In the genomic region with DNA sequence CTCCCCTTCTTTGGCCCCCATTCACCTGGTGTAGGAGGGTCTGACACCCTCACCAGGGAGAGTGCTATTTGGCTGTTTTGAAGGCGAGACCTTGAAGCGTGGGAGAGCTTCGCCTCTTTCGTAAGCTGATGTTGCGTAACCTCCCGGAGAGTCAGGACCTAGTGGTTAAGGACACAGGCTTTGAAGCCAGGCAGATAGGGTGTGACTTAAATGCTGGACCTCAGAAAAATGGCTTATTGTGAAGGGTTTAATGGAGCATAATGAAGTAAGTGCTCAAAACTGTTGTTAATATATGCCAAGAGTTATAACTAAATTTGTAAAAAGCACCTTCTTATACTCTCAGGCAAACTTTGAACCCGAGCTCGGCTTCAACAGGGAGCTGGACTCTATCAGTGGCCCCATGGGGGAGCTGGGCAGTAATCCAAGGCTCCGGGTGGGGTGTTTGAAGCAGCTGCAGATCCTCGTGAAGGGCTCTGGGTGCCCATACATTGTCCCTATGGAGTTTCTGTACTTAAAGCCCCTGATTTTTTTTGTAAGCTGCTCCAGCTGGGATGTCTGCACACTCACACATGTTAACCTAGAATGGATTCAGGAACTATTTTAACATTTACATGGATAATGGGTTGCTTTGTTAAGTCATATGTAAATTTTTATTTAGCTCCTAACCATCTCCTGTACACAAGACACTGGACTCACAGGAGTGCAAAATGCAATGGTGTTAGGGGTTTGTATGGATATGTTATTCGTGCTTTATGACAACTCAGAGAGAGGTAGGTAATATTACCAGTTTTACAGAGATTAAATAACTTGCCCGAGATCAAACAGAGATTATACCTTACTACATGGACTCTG, we compare ENCODE assay signal across 9 cellular contexts. TPM values are rescaled to one million over a fixed set of nuclear protein-coding genes. Genes with fewer than 3 reads are reported as not detected.
DNase-seq lines count a peak whose midpoint lies in the region; ATAC-seq, FAIRE-seq and TF ChIP-seq lines count a peak whose summit lies in the region.
"Had no signal": no experiment of that assay in that cellular context is flagged by ENCODE, and none has a peak within 500 bp of the region (broad histone marks: within the 10 kb centered on the region; RNA-seq: fewer than 3 reads in every experiment).

No MANE protein-coding gene starts in this region.

- dilution Hi-C loops in endothelial cell of umbilical vein (cut with MboI; ENCODE audit: extremely low pct_ligation_motif_present, low sequenced_read_pairs) = no loop called here

- H4K20me1 ChIP-seq in endothelial cell of umbilical vein (replicated peaks; ENCODE audit: control insufficient read depth, extremely low read depth, insufficient read depth, low read length) = no peaks in the 10 kb centered on the region

- peak overlapping the region; percentile 50 for H3K9ac ChIP-seq in endothelial cell of umbilical vein (replicated peaks; ENCODE audit: extremely low read depth, insufficient read depth, low read length)
- H3K9ac ChIP-seq in mucosa of rectum (ENCODE audit: low read depth in 1 of 2, low read length in 2 of 2) = no peak overlapping the region

- H3K9me3 ChIP-seq in endothelial cell of umbilical vein (replicated peaks; ENCODE audit: control insufficient read depth, insufficient read depth, low read length) (no peaks in the 10 kb centered on the region), mucosa of rectum (ENCODE audit: control insufficient read depth in 2 of 2, low read length in 2 of 2) (no peaks in the 10 kb centered on the region)

- H3K27me3 ChIP-seq in endothelial cell of umbilical vein (ENCODE audit: control insufficient read depth in 2 of 2, insufficient read depth in 2 of 2, low read length in 2 of 2) (no peaks in the 10 kb centered on the region), mucosa of rectum (ENCODE audit: control insufficient read depth in 2 of 2, insufficient read depth in 2 of 2, low read length in 2 of 2) (no peaks in the 10 kb centered on the region)

- H3K4me1 ChIP-seq in endothelial cell of umbilical vein (ENCODE audit: control insufficient read depth, extremely low read depth, insufficient read depth, low read length) (peaks cover 66% of the 10 kb centered on the region), mucosa of rectum (ENCODE audit: control insufficient read depth in 2 of 2, insufficient read depth in 2 of 2, low read length in 2 of 2) (peaks cover 10 to 14% of the 10 kb centered on the region in 2 donors)

- H3K4me2 ChIP-seq in endothelial cell of umbilical vein (ENCODE audit: insufficient read depth, low read length) = peak overlapping the region; percentile 69

- H3K79me2 ChIP-seq in endothelial cell of umbilical vein (ENCODE audit: control insufficient read depth, insufficient read depth, low read length) = peaks cover 92% of the 10 kb centered on the region

- H2AFZ ChIP-seq in endothelial cell of umbilical vein (ENCODE audit: low read depth, low read length) = no peak overlapping the region

- no peaks in the 10 kb centered on the region for H3K9me1 ChIP-seq in endothelial cell of umbilical vein (replicated peaks; ENCODE audit: control insufficient read depth, extremely low read depth, insufficient read depth, low read length)

- intact Hi-C loops in endothelial cell of umbilical vein (cut with micrococcal nuclease) = loop anchor here (1.0 to 2.0 kb wide), 3 partner anchors 25 to 90 kb away; no protein-coding TSS in a partner anchor

- no peak for TF ChIP-seq POLR2A in endothelial cell of umbilical vein (IDR thresholded peaks at IDR 0.05; ENCODE audit: low read depth, low read length)

- peak overlapping the region in 1 of 3 experiments; percentile 20 for H3K4me3 ChIP-seq in endothelial cell of umbilical vein (replicated peaks in 1 of 3; ENCODE audit: insufficient read depth in 1 of 3, low read depth in 1 of 3, low read length in 3 of 3)
- peak overlapping the region in 1 of 2 donors; percentile 37 for H3K4me3 ChIP-seq in mucosa of rectum (ENCODE audit: low read length in 2 of 2)

- no peak for TF ChIP-seq CTCF in endothelial cell of umbilical vein (IDR thresholded peaks at IDR 0.05; ENCODE audit: extremely low read depth in 1 of 2, insufficient read depth in 1 of 2, low read depth in 1 of 2, low read length in 2 of 2)

- DNase-seq in NCI-H2081 (lab: John Stamatoyannopoulos, UW) (peak; percentile 29 to 65), NCI-H2081 treated with DMSO at 0.1 percent for 48 hours (lab: John Stamatoyannopoulos, UW) (no peak), OCI-M1 (lab: John Stamatoyannopoulos, UW) (peak; percentile 96), endothelial cell of umbilical vein (ENCODE audit: low read depth, low spot score) (peak; percentile 89), mesenteric fat pad (ENCODE audit: low spot score) (no peak)
- DNase-seq in stimulated activated naive CD4-positive, alpha-beta T cell (lab: John Stamatoyannopoulos, UW) = no peak
- DNase-seq: CD4-positive, CD25-positive, alpha-beta regulatory T cell had no signal

- ATAC-seq in HG03280 (IDR thresholded peaks at IDR 0.05; ENCODE audit: unreplicated experiment) = no peak

- CTCF ChIA-PET in endothelial cell of umbilical vein (lab: Charles Lee) = interaction anchor here (1.0 to 2.9 kb wide), 11 partner anchors 11 to 125 kb away, joined by 3 to 10 read pairs (median 5); no protein-coding TSS in a partner anchor

- FAIRE-seq in endothelial cell of umbilical vein (lab: Jason Lieb, UNC) = peak; percentile 71

- H3K36me3 ChIP-seq in endothelial cell of umbilical vein (ENCODE audit: control insufficient read depth in 2 of 2, extremely low read depth in 1 of 2, insufficient read depth in 2 of 2, low read length in 2 of 2) = no peaks in the 10 kb centered on the region
- no peaks in the 10 kb centered on the region for H3K36me3 ChIP-seq in mucosa of rectum (ENCODE audit: control insufficient read depth in 2 of 2, insufficient read depth in 2 of 2, low read length in 2 of 2)

- POLR2A ChIA-PET in endothelial cell of umbilical vein (lab: Charles Lee) = interaction anchor here (0.6 to 1.9 kb wide), 2 partner anchors 24 to 115 kb away, joined by 7 to 8 read pairs; no protein-coding TSS in a partner anchor

- peak overlapping the region; percentile 79 for H3K27ac ChIP-seq in endothelial cell of umbilical vein (ENCODE audit: insufficient read depth, low read depth, low read length)
- H3K27ac ChIP-seq in mucosa of rectum (ENCODE audit: low read depth in 2 of 2, low read length in 2 of 2) = peak overlapping the region; percentile 29 to 49

- BruUV-seq in endothelial cell of umbilical vein (replicated peaks; lab: Mats Ljungman, UMichigan) = TSS peak; percentile 34

TF ChIP-seq in endothelial cell of umbilical vein, 7 proteins besides CTCF, POLR2A, EP300 and RAD21:
- no peak for TF ChIP-seq GATA2 (IDR thresholded peaks at IDR 0.05; ENCODE audit: insufficient read depth, insufficient read length, low read depth, low read length)
- no peak for TF ChIP-seq FOS (IDR thresholded peaks at IDR 0.05; ENCODE audit: borderline replicate concordance, insufficient read depth, low read length)

RNA-seq across cellular contexts. Expression of gene PPFIBP1, which starts 26.0 kb away (rescaled TPM):
- total RNA-seq in endothelial cell of umbilical vein (154 TPM in 2 replicates), mesenteric fat pad (76.9 TPM)
- polyA plus RNA-seq in endothelial cell of umbilical vein = 37.2 and 45.5 TPM in 2 replicates
- polyA plus RNA-seq in endothelial cell of umbilical vein (2011; cell fraction: cytosol; rRNA removed) = 41.7 and 42.3 TPM in 2 replicates
- 179 and 233 TPM in 2 replicates for polyA plus RNA-seq in endothelial cell of umbilical vein (2011; cell fraction: nucleus; rRNA removed)
- 84.8 and 122 TPM in 2 replicates for polyA plus RNA-seq in endothelial cell of umbilical vein (2012)
- 182 and 216 TPM in 2 replicates for polyA minus RNA-seq in endothelial cell of umbilical vein
- 8.4 TPM for polyA minus RNA-seq in endothelial cell of umbilical vein (2011; cell fraction: cytosol; rRNA and poly(A)+ RNA removed)
- 280 and 362 TPM in 2 replicates for polyA minus RNA-seq in endothelial cell of umbilical vein (2011; cell fraction: nucleus; rRNA and poly(A)+ RNA removed)

Comparison
In these comparisons a context has a peak if more than half of its experiments do, and no peak if none do; other contexts are left out.
1. DNase-seq: peak in NCI-H2081 (2 of 2), OCI-M1 (single experiment) and endothelial cell of umbilical vein (single experiment); none in NCI-H2081 treated with DMSO at 0.1 percent for 48 hours (single experiment), stimulated activated naive CD4-positive, alpha-beta T cell (0 of 6) and mesenteric fat pad (single experiment).